In the genomic region with DNA sequence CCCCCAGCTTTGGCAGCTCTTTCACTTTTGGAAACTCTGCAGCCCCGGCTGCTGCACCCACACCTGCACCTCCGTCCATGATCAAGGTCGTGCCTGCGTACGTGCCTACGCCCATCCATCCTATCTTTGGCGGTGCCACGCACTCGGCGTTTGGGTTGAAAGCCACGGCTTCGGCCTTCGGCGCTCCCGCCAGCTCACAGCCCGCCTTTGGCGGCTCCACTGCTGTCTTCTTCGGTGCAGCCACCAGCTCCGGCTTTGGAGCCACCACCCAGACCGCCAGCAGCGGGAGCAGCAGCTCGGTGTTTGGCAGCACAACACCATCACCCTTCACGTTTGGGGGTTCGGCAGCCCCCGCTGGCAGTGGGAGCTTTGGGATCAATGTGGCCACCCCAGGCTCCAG, we compare ENCODE assay signal across 5 cellular contexts. TPM values are rescaled to one million over a fixed set of nuclear protein-coding genes. Genes with fewer than 3 reads are reported as not detected.
"Had no signal": no experiment of that assay in that cellular context is flagged by ENCODE, and none has a peak within 500 bp of the region (broad histone marks: within the 10 kb centered on the region; RNA-seq: fewer than 3 reads in every experiment).

No MANE protein-coding gene starts in this region.

RNA-seq across cellular contexts. Expression of a gene that starts 26.3 kb away (rescaled TPM):
- total RNA-seq: pulmonary artery endothelial cell, right atrium auricular region, smooth muscle cell, thoracic aorta, vagina had no signal
